10 cellular contexts compared by ENCODE assay signal in the genomic region with DNA sequence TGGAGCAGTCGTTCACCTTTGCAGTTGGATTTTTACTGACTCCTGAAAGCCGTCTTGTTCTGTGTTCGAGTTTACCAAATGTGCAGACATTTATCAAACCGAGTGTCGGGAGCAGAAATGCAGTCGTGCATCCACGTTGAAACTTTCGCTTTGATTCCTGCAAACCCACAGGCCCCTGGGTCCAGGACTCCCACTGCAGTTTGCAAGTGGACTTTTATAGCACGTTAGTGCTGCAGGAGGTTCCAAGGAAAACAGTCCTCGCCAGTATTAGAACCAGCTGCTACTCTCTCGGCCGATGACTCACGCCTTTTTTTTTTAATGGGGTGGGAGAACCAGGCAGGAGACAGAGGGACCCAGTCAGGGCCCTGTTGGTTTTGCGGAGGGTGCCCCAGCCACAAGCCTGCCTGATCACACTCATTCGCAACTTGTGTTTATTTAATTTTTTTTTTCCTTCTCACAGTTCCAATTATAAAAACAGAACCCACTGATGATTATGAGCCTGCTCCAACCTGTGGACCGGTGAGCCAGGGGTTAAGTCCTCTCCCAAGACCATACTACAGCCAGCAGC.
DNase-seq lines count a peak whose midpoint lies in the region; ATAC-seq and TF ChIP-seq lines count a peak whose summit lies in the region.
"Had no signal": no experiment of that assay in that cellular context is flagged by ENCODE, and none has a peak within 500 bp of the region (broad histone marks: within the 10 kb centered on the region; RNA-seq: fewer than 3 reads in every experiment).

No MANE protein-coding gene starts in this region.

- ATAC-seq in RWPE2 (ENCODE audit: low read depth) (no peak), Right ventricle myocardium superior (ENCODE audit: poor library complexity) (peak; percentile 76), GM19452 (IDR thresholded peaks at IDR 0.05; ENCODE audit: unreplicated experiment) (no peak), GM18519 (IDR thresholded peaks at IDR 0.05; ENCODE audit: low FRiP score, unreplicated experiment) (no peak), HG03025 (IDR thresholded peaks at IDR 0.05; ENCODE audit: low FRiP score, unreplicated experiment) (no peak), GM21360 (IDR thresholded peaks at IDR 0.05; ENCODE audit: unreplicated experiment) (no peak)

- no peaks in the 10 kb centered on the region for H3K4me1 ChIP-seq in RWPE2 (ENCODE audit: insufficient read depth, poor library complexity, severe bottlenecking)

- H3K27me3 ChIP-seq in RWPE2 (ENCODE audit: insufficient read depth, poor library complexity, severe bottlenecking): no peaks in the 10 kb centered on the region

- intact Hi-C loops in Right ventricle myocardium superior (cut with DNase I): no loop called here

- H3K9me3 ChIP-seq in RWPE2 (ENCODE audit: severe bottlenecking): no peaks in the 10 kb centered on the region

- peak; percentile 56 for DNase-seq in ELR (ENCODE audit: low read depth)
- peak; percentile 5 for DNase-seq in RWPE2 (ENCODE audit: low spot score)
- DNase-seq in Right ventricle myocardium superior: peak; percentile 29
- DNase-seq in skeletal muscle cell (ENCODE audit: low read depth): peak; percentile 85
- DNase-seq: NCI-H187 had no signal

- no peak overlapping the region for H3K4me3 ChIP-seq in RWPE2 (ENCODE audit: severe bottlenecking)
- H3K4me3 ChIP-seq in skeletal muscle cell (ENCODE audit: low read depth, low read length): peak overlapping the region; percentile 34

- no peak overlapping the region for H3K27ac ChIP-seq in RWPE2 (ENCODE audit: poor library complexity, severe bottlenecking)
- H3K27ac ChIP-seq: epithelial cell of prostate had no signal

- no peaks in the 10 kb centered on the region for H3K36me3 ChIP-seq in RWPE2 (ENCODE audit: low read depth)

- no peak for TF ChIP-seq CTCF in RWPE2 (IDR thresholded peaks at IDR 0.05; ENCODE audit: poor library complexity, severe bottlenecking)

Comparison
In these comparisons a context has a peak if more than half of its experiments do, and no peak if none do; other contexts are left out.
1. DNase-seq: peak in every context shown above with its lines; median percentile 85 in skeletal muscle cell; 56 in ELR; 29 in Right ventricle myocardium superior; 5 in RWPE2.